Comparison of ENCODE assay signal across 28 cellular contexts in the genomic region with DNA sequence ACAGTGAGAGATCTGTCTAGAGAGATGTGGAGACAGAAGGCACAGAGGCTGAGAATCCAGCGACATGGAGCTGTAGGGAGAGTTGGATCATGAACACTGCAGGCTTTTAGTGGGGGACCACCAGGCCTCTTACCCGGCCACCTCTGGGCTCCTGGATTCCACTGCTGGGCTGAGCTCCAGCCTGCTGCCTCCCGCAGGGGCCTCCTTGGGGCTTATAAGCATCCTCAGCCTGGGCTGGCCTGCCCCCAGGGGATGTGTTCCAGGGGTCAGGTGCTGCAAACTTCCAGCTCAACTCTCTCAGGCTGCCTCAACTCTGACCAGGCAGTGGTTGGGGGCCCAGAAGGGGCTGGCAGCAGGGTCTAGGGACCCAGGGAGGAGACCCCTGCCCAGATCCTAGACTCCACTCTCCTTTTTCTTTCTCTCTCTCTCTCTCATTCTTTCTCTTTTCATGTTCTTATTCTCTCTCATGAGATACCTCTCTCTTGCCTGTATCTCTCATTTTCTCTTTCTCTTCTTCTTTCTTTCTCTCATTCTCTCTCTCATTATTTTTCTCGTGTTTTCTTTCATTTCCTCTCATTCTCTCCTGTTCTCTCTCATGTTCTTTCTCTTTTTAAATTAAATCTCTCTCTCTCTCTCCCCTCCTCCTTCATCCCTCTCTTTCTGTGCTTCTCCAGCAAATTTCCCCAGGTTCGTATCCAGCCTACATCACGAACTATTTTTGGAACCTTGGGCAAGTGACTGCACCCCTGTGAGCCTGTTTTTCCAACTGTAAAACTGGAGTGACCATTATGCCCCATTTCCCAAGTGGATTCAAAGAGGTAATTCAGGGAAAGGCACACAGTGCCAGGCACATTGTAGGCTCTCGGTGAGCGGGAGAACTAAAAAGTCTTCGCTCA. TPM values are rescaled to one million over a fixed set of nuclear protein-coding genes. Genes with fewer than 3 reads are reported as not detected.
"Had no signal": no experiment of that assay in that cellular context is flagged by ENCODE, and none has a peak within 500 bp of the region (broad histone marks: within the 10 kb centered on the region; RNA-seq: fewer than 3 reads in every experiment).

A gene with protein sequence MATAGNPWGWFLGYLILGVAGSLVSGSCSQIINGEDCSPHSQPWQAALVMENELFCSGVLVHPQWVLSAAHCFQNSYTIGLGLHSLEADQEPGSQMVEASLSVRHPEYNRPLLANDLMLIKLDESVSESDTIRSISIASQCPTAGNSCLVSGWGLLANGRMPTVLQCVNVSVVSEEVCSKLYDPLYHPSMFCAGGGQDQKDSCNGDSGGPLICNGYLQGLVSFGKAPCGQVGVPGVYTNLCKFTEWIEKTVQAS (minus strand): TSS at position 190 of the 896 bp plus-strand sequence. CDS start 657 bp downstream, outside the sequence.

- H3K4me3 ChIP-seq: dorsolateral prefrontal cortex, heart left ventricle, mucosa of descending colon, ovary, testis, tibial nerve, upper lobe of right lung, vagina had no signal

- H3K4me1 ChIP-seq: testis, upper lobe of right lung had no signal

- H3K27ac ChIP-seq: dorsolateral prefrontal cortex, heart left ventricle, ovary, testis, tibial nerve, upper lobe of right lung, vagina had no signal

- H3K36me3 ChIP-seq: heart left ventricle, ovary, tibial nerve, upper lobe of right lung, vagina had no signal

- H3K27me3 ChIP-seq: ovary, testis, vagina had no signal

- DNase-seq: cortex of kidney; dorsolateral prefrontal cortex; effector CD8-positive, alpha-beta T cell; heart left ventricle; hippocampal formation; kidney glomerular epithelial cell; mucosa of descending colon; naive thymus-derived CD8-positive, alpha-beta T cell; nucleus accumbens; ovary; right cardiac atrium; small intestine; stimulated activated CD4-positive, alpha-beta T cell treated with anti-CD3 and anti-CD28 coated beads, Interleukin-12 subunit alpha, Interleukin-12 subunit beta, amount 100 ng/mL, for 4 hours; stimulated activated naive CD8-positive, alpha-beta T cell treated with anti-CD3 and anti-CD28 coated beads, Interleukin-15, amount 100 ng/mL, for 72 hours; testis; upper lobe of right lung had no signal

- FAIRE-seq: frontal cortex, islet of Langerhans, small intestine had no signal

- H3K9me3 ChIP-seq: heart left ventricle, mucosa of descending colon, ovary, testis, tibial nerve, upper lobe of right lung, vagina had no signal

- ATAC-seq: heart left ventricle; mucosa of descending colon; naive thymus-derived CD8-positive, alpha-beta T cell; right cardiac atrium; stimulated activated memory B cell treated with anti-CD40 and anti-IgM and Interleukin-4, amounts not matched to agents 10 μg/mL and 1 μg/mL and 100 μg/mL, for 72 hours; stimulated activated naive CD8-positive, alpha-beta T cell treated with anti-CD3 and anti-CD28 coated beads, Interleukin-15, amount 100 ng/mL, for 72 hours; upper lobe of right lung had no signal

RNA-seq across cellular contexts. Expression of the gene that starts here (rescaled TPM):
- total RNA-seq: fibroblast of lung; frontal cortex; glomerular endothelial cell; heart left ventricle; liver; lung microvascular endothelial cell; naive thymus-derived CD8-positive, alpha-beta T cell; posterior vena cava; right cardiac atrium; subcutaneous adipose tissue; upper lobe of right lung; vagina had no signal
- polyA plus RNA-seq: fibroblast of lung; heart left ventricle; liver; naive thymus-derived CD8-positive, alpha-beta T cell; neural cell; ovary; right cardiac atrium; small intestine had no signal
